ENCODE assay signal across 23 cellular contexts in genomic region chr16:67518676-67519075, GRCh38. TPM values are rescaled to one million over a fixed set of nuclear protein-coding genes. Genes with fewer than 3 reads are reported as not detected.
DNase-seq lines count a peak whose midpoint lies in the region; ATAC-seq and TF ChIP-seq lines count a peak whose summit lies in the region.
"Had no signal": no experiment of that assay in that cellular context is flagged by ENCODE, and none has a peak within 500 bp of the region (broad histone marks: within the 10 kb centered on the region; RNA-seq: fewer than 3 reads in every experiment).

No MANE protein-coding gene starts in this region.

- no peak overlapping the region for H3K27ac ChIP-seq in CD8-positive, alpha-beta T cell (ENCODE audit: low read depth, low read length)
- H3K27ac ChIP-seq: SJSA1, thoracic aorta had no signal

- no peaks in the 10 kb centered on the region for H3K27me3 ChIP-seq in CD8-positive, alpha-beta T cell (ENCODE audit: insufficient read depth, low read length)
- H3K27me3 ChIP-seq: esophagus squamous epithelium, SJSA1 had no signal

- H3K36me3 Mint-ChIP-seq in CD8-positive, alpha-beta T cell = no peaks in the 10 kb centered on the region
- peaks cover 4% of the 10 kb centered on the region for H3K36me3 Mint-ChIP-seq in activated naive CD8-positive, alpha-beta T cell treated with anti-CD3 and anti-CD28 coated beads, Interleukin-2, amount 10 ng/mL, durations not matched to agents 7 days and 5 days
- H3K36me3 Mint-ChIP-seq in natural killer cell treated with Interleukin-12 subunit alpha and Interleukin-12 subunit beta and Interleukin-15 and Interleukin-18, amount 100 ng/mL, for 72 hours = no peaks in the 10 kb centered on the region

- POLR2A ChIA-PET in CD8-positive, alpha-beta T cell (lab: Charles Lee) = interaction anchor here (0.7 kb wide), 1 partner anchor 11 kb away, joined by 4 read pairs; no protein-coding TSS in a partner anchor
- POLR2A ChIA-PET in activated naive CD8-positive, alpha-beta T cell treated with anti-CD3 and anti-CD28 coated beads, Interleukin-2, amount 10 ng/mL, durations not matched to agents 7 days and 5 days (lab: Charles Lee) = interaction anchor here (0.7 kb wide), 1 partner anchor 406 kb away, joined by 4 read pairs; no protein-coding TSS in a partner anchor

- H3K4me3 Mint-ChIP-seq in CD8-positive, alpha-beta T cell = peak overlapping the region; percentile 42
- H3K4me3 Mint-ChIP-seq in activated naive CD8-positive, alpha-beta T cell treated with anti-CD3 and anti-CD28 coated beads, Interleukin-2, amount 10 ng/mL, durations not matched to agents 7 days and 5 days = peak overlapping the region; percentile 72
- H3K4me3 Mint-ChIP-seq in natural killer cell treated with Interleukin-12 subunit alpha and Interleukin-12 subunit beta and Interleukin-15 and Interleukin-18, amount 100 ng/mL, for 72 hours = peak overlapping the region; percentile 47
- H3K4me3 Mint-ChIP-seq: T-helper 2 cell treated with Interferon-gamma antibody and Interleukin-4, amounts not matched to agents 5 μg/mL and 100 μg/mL, for 36 hours had no signal

- peak overlapping the region; percentile 62 for H3K27ac Mint-ChIP-seq in CD8-positive, alpha-beta T cell
- H3K27ac Mint-ChIP-seq in activated naive CD8-positive, alpha-beta T cell treated with anti-CD3 and anti-CD28 coated beads, Interleukin-2, amount 10 ng/mL, durations not matched to agents 7 days and 5 days = peak overlapping the region; percentile 89
- peak overlapping the region; percentile 62 to 91 for H3K27ac Mint-ChIP-seq in natural killer cell treated with Interleukin-12 subunit alpha and Interleukin-12 subunit beta and Interleukin-15 and Interleukin-18, amount 100 ng/mL, for 72 hours
- H3K27ac Mint-ChIP-seq: T-helper 2 cell treated with Interferon-gamma antibody and Interleukin-4, amounts not matched to agents 5 μg/mL and 100 μg/mL, for 36 hours had no signal

- TF ChIP-seq CTCF in CD8-positive, alpha-beta T cell (IDR thresholded peaks at IDR 0.05) = no peak
- peak; percentile 1 for TF ChIP-seq CTCF in GM12873 (IDR thresholded peaks at IDR 0.05; ENCODE audit: insufficient read depth, low read depth, low read length, missing control alignments)

- no peaks in the 10 kb centered on the region for H3K36me3 ChIP-seq in CD8-positive, alpha-beta T cell (ENCODE audit: insufficient read depth, low read length)
- H3K36me3 ChIP-seq: esophagus squamous epithelium, SJSA1, thoracic aorta had no signal

- no peak for DNase-seq in CD8-positive, alpha-beta T cell
- DNase-seq in activated naive CD8-positive, alpha-beta T cell treated with anti-CD3 and anti-CD28 coated beads, Interleukin-2, amount 10 ng/mL, durations not matched to agents 7 days and 5 days = peak; percentile 53
- DNase-seq in natural killer cell treated with Interleukin-12 subunit alpha and Interleukin-12 subunit beta and Interleukin-15 and Interleukin-18, amount 100 ng/mL, for 72 hours (ENCODE audit: low spot score) = no peak
- no peak for DNase-seq in NK-92 treated with Interleukin-12 subunit alpha and Interleukin-12 subunit beta, amount 100 ng/mL, for 24 hours (lab: John Stamatoyannopoulos, UW)
- no peak for DNase-seq in DMS114 treated with DMSO at 0.1 percent for 48 hours (lab: John Stamatoyannopoulos, UW; ENCODE audit: unreplicated experiment)
- DNase-seq: activated gamma-delta T cell; anterior cingulate cortex; central memory CD4-positive, alpha-beta T cell; effector CD8-positive, alpha-beta T cell; esophagus squamous epithelium; MM.1S; NCI-H146; NCI-H748 treated with DMSO at 0.1 percent for 48 hours; occipital lobe; PC-3; retina had no signal

- peaks cover 20% of the 10 kb centered on the region for H3K4me1 ChIP-seq in CD8-positive, alpha-beta T cell (ENCODE audit: insufficient read depth, low read length)

- peaks cover 38% of the 10 kb centered on the region for H3K4me1 Mint-ChIP-seq in CD8-positive, alpha-beta T cell (ENCODE audit: low read depth)
- H3K4me1 Mint-ChIP-seq in activated naive CD8-positive, alpha-beta T cell treated with anti-CD3 and anti-CD28 coated beads, Interleukin-2, amount 10 ng/mL, durations not matched to agents 7 days and 5 days = peaks cover 40% of the 10 kb centered on the region
- H3K4me1 Mint-ChIP-seq in natural killer cell treated with Interleukin-12 subunit alpha and Interleukin-12 subunit beta and Interleukin-15 and Interleukin-18, amount 100 ng/mL, for 72 hours (ENCODE audit: low read depth in 2 of 2) = peaks cover 31% of the 10 kb centered on the region in 2 donors

- no peaks in the 10 kb centered on the region for H3K9me3 Mint-ChIP-seq in CD8-positive, alpha-beta T cell
- H3K9me3 Mint-ChIP-seq in activated naive CD8-positive, alpha-beta T cell treated with anti-CD3 and anti-CD28 coated beads, Interleukin-2, amount 10 ng/mL, durations not matched to agents 7 days and 5 days = no peaks in the 10 kb centered on the region
- H3K9me3 Mint-ChIP-seq in natural killer cell treated with Interleukin-12 subunit alpha and Interleukin-12 subunit beta and Interleukin-15 and Interleukin-18, amount 100 ng/mL, for 72 hours = no peaks in the 10 kb centered on the region
- H3K9me3 Mint-ChIP-seq: T-helper 2 cell treated with Interferon-gamma antibody and Interleukin-4, amounts not matched to agents 5 μg/mL and 100 μg/mL, for 36 hours had no signal

- intact Hi-C loops in CD8-positive, alpha-beta T cell (cut with DNase I, micrococcal nuclease) = no loop called here

- CTCF ChIA-PET in CD8-positive, alpha-beta T cell (lab: Charles Lee) = interaction anchor here (0.7 to 5.9 kb wide), 6 partner anchors 15 to 149 kb away, joined by 3 to 165 read pairs (median 114); partner anchors contain the start of genes C16orf86, CARMIL2 and ENKD1

- no peaks in the 10 kb centered on the region for H3K27me3 Mint-ChIP-seq in CD8-positive, alpha-beta T cell (ENCODE audit: low read depth)
- H3K27me3 Mint-ChIP-seq in activated naive CD8-positive, alpha-beta T cell treated with anti-CD3 and anti-CD28 coated beads, Interleukin-2, amount 10 ng/mL, durations not matched to agents 7 days and 5 days = no peaks in the 10 kb centered on the region
- no peaks in the 10 kb centered on the region for H3K27me3 Mint-ChIP-seq in natural killer cell treated with Interleukin-12 subunit alpha and Interleukin-12 subunit beta and Interleukin-15 and Interleukin-18, amount 100 ng/mL, for 72 hours

- H3K4me3 ChIP-seq in CD8-positive, alpha-beta T cell (ENCODE audit: low read depth, low read length) = no peak overlapping the region
- H3K4me3 ChIP-seq: SJSA1, thoracic aorta had no signal

- no peak for ATAC-seq in CD8-positive, alpha-beta T cell
- no peak for ATAC-seq in activated naive CD8-positive, alpha-beta T cell treated with anti-CD3 and anti-CD28 coated beads, Interleukin-2, amount 10 ng/mL, durations not matched to agents 7 days and 5 days (ENCODE audit: low read depth)
- no peak for ATAC-seq in natural killer cell treated with Interleukin-12 subunit alpha and Interleukin-12 subunit beta and Interleukin-15 and Interleukin-18, amount 100 ng/mL, for 72 hours
- no peak for ATAC-seq in GM18907 (IDR thresholded peaks at IDR 0.05; ENCODE audit: unreplicated experiment)
- ATAC-seq: PC-3 had no signal

- no peaks in the 10 kb centered on the region for H3K9me3 ChIP-seq in CD8-positive, alpha-beta T cell (ENCODE audit: low read length)
- H3K9me3 ChIP-seq: Caco-2, esophagus squamous epithelium, SJSA1, thoracic aorta had no signal

RNA-seq across cellular contexts. Expression of gene RIPOR1, which starts 10.0 kb away (rescaled TPM):
- total RNA-seq in CD8-positive, alpha-beta T cell = 10 to 100 TPM; 17.4 to 23.4 TPM
- total RNA-seq in activated naive CD8-positive, alpha-beta T cell treated with anti-CD3 and anti-CD28 coated beads, Interleukin-2, amount 10 ng/mL, durations not matched to agents 7 days and 5 days = 10 to 100 TPM; 28.7 to 35.7 TPM
- 10 to 100 TPM; 47.7 to 48.2 TPM for total RNA-seq in natural killer cell treated with Interleukin-12 subunit alpha and Interleukin-12 subunit beta and Interleukin-15 and Interleukin-18, amount 100 ng/mL, for 72 hours

RNA-seq across cellular contexts. Expression of gene AGRP, which starts 35.3 kb away (rescaled TPM):
- total RNA-seq in CD8-positive, alpha-beta T cell = not detected
- not detected for total RNA-seq in activated naive CD8-positive, alpha-beta T cell treated with anti-CD3 and anti-CD28 coated beads, Interleukin-2, amount 10 ng/mL, durations not matched to agents 7 days and 5 days
- total RNA-seq in natural killer cell treated with Interleukin-12 subunit alpha and Interleukin-12 subunit beta and Interleukin-15 and Interleukin-18, amount 100 ng/mL, for 72 hours = not detected
- total RNA-seq: Caco-2, esophagus squamous epithelium, mononuclear cell, occipital lobe, PC-3, SJSA1, thoracic aorta had no signal

RNA-seq across cellular contexts. Expression of gene ATP6V0D1, which starts 37.7 kb away (rescaled TPM):
- total RNA-seq in CD8-positive, alpha-beta T cell = 10 to 100 TPM; 56.3 to 62.0 TPM
- total RNA-seq in activated naive CD8-positive, alpha-beta T cell treated with anti-CD3 and anti-CD28 coated beads, Interleukin-2, amount 10 ng/mL, durations not matched to agents 7 days and 5 days = 10 to 100 TPM; 41.8 to 48.8 TPM
- total RNA-seq in natural killer cell treated with Interleukin-12 subunit alpha and Interleukin-12 subunit beta and Interleukin-15 and Interleukin-18, amount 100 ng/mL, for 72 hours = 10 to 100 TPM; 66.9 to 85.5 TPM

RNA-seq across cellular contexts. Expression of gene CTCF, which starts 43.6 kb away (rescaled TPM):
- total RNA-seq in CD8-positive, alpha-beta T cell = 10 to 100 TPM; 42.1 to 45.4 TPM
- total RNA-seq in activated naive CD8-positive, alpha-beta T cell treated with anti-CD3 and anti-CD28 coated beads, Interleukin-2, amount 10 ng/mL, durations not matched to agents 7 days and 5 days = 10 to 100 TPM; 69.9 to 72.3 TPM
- total RNA-seq in natural killer cell treated with Interleukin-12 subunit alpha and Interleukin-12 subunit beta and Interleukin-15 and Interleukin-18, amount 100 ng/mL, for 72 hours = 10 to 100 TPM; 54.3 to 72.4 TPM
